Comparison of ENCODE assay signal across 20 cellular contexts in genomic region chr22:42625416-42625815, GRCh38. TPM values are rescaled to one million over a fixed set of nuclear protein-coding genes. Genes with fewer than 3 reads are reported as not detected.
"Had no signal": no experiment of that assay in that cellular context is flagged by ENCODE, and none has a peak within 500 bp of the region (broad histone marks: within the 10 kb centered on the region; RNA-seq: fewer than 3 reads in every experiment).

No MANE protein-coding gene starts in this region.

- H3K4me1 ChIP-seq: SJCRH30 had no signal

- H3K27me3 ChIP-seq: MG63, SJCRH30 had no signal

- H3K9me3 ChIP-seq: MG63, SJCRH30 had no signal

- ATAC-seq: SK-N-SH treated with all-trans-retinoic acid at 6 μM for 48 hours had no signal

- H3K27ac ChIP-seq: SJCRH30 had no signal

- DNase-seq: KBM-7, MG63, NCI-H1092, NCI-H1105 treated with DMSO at 0.1 percent for 48 hours, NCI-H1417 treated with DMSO at 0.1 percent for 48 hours, NCI-H146, NCI-H1694 treated with DMSO at 0.1 percent for 48 hours, NCI-H1930, NCI-H2081, NCI-H2107, NCI-H2227 treated with DMSO at 0.1 percent for 48 hours, NCI-H524 treated with DMSO at 0.1 percent for 48 hours, NCI-H69, NCI-H774, RPMI8226, SHP77 treated with DMSO at 0.1 percent for 48 hours, SJCRH30, T-helper 1 cell had no signal

- H3K4me3 ChIP-seq: MG63, SJCRH30 had no signal

RNA-seq across cellular contexts. Expression of gene ATP5MGL, which starts 15.0 kb away (rescaled TPM):
- total RNA-seq: HT1080 had no signal
